In the genomic region with DNA sequence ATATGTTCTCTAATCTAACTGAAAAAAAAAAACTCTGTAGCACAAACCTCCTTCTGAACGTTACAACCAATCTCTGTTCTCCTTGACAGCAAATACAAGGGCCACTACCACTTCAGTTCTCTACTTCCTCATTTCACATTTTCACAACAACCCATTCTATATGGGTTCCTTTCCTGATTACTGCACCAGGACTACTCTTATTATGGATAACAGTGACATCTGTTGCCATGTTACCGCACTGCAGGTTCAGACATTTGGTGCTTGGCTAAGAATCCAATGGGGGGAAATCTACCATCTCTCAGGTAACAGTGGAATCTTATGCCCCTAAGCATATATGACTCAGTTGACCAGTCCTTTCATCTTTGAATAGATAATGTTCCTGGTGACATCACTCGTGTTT, we compare ENCODE assay signal across 11 cellular contexts. TPM values are rescaled to one million over a fixed set of nuclear protein-coding genes. Genes with fewer than 3 reads are reported as not detected.
A peak's percentile ranks its signal among the peaks of the same experiment; 100 is the strongest.
DNase-seq lines count a peak whose midpoint lies in the region; ATAC-seq and TF ChIP-seq lines count a peak whose summit lies in the region.
"Had no signal": no experiment of that assay in that cellular context is flagged by ENCODE, and none has a peak within 500 bp of the region (broad histone marks: within the 10 kb centered on the region; RNA-seq: fewer than 3 reads in every experiment).

No MANE protein-coding gene starts in this region.

- H3K4me1 ChIP-seq in trophoblast cell (ENCODE audit: control insufficient read depth in 1 of 2, insufficient read depth in 2 of 2, low read length in 2 of 2): peaks cover 6 to 7% of the 10 kb centered on the region in 2 experiments

- H3K23ac ChIP-seq in trophoblast cell (ENCODE audit: low read length): no peak overlapping the region

- no peaks in the 10 kb centered on the region for H3K36me3 Mint-ChIP-seq in mesothelial cell of epicardium

- H3K14ac ChIP-seq in trophoblast cell (ENCODE audit: low read length): no peak overlapping the region

- no peak overlapping the region for H2AK5ac ChIP-seq in trophoblast cell (ENCODE audit: low read length)

- no peaks in the 10 kb centered on the region for H3K36me3 ChIP-seq in trophoblast cell (ENCODE audit: control insufficient read depth in 1 of 2, insufficient read depth in 2 of 2, low read length in 2 of 2)

- H3K79me1 ChIP-seq in trophoblast cell (ENCODE audit: low read length): peaks cover 10% of the 10 kb centered on the region

- POLR2A ChIA-PET in HEK293T (lab: Yijun Ruan, JAX): no interaction called here

- H3K18ac ChIP-seq in trophoblast cell (ENCODE audit: low read length): no peak overlapping the region

- H4K8ac ChIP-seq in trophoblast cell (ENCODE audit: low read depth, low read length): no peak overlapping the region

- no peaks in the 10 kb centered on the region for H3K79me2 ChIP-seq in trophoblast cell (ENCODE audit: control insufficient read depth, insufficient read depth, low read length, poor library complexity)

- H2BK12ac ChIP-seq in trophoblast cell (ENCODE audit: low read length): no peak overlapping the region

- no CpG with 5 or more reads among the region's 3 CpGs for WGBS in trophoblast cell (ENCODE audit: extremely low coverage, insufficient coverage, insufficient read length)

- H2BK5ac ChIP-seq in trophoblast cell (ENCODE audit: low read depth, low read length, poor library complexity): no peak overlapping the region

- H2AFZ ChIP-seq in trophoblast cell (ENCODE audit: insufficient read depth, low read length, poor library complexity): no peak overlapping the region

- peaks cover 5% of the 10 kb centered on the region for H3K9me3 Mint-ChIP-seq in mesothelial cell of epicardium

- no peaks in the 10 kb centered on the region for H3K9me3 ChIP-seq in trophoblast cell (ENCODE audit: insufficient read depth, low read depth, low read length)

- H4K12ac ChIP-seq in trophoblast cell (ENCODE audit: low read depth, low read length): no peak overlapping the region

- CTCF ChIA-PET in HEK293T (lab: Yijun Ruan, JAX): no interaction called here

- no peak for TF ChIP-seq POLR2A in GM18505 (IDR thresholded peaks at IDR 0.05; ENCODE audit: borderline replicate concordance, extremely low read depth, insufficient read depth, insufficient read length)

- H3K4me3 Mint-ChIP-seq in mesothelial cell of epicardium: no peak overlapping the region
- H3K4me3 Mint-ChIP-seq: activated T-cell treated with anti-CD3 and anti-CD28 coated beads, Interleukin-2, amount 50 U/mL, for 4 hours had no signal

- no peak overlapping the region for H4K91ac ChIP-seq in trophoblast cell (ENCODE audit: low read depth, low read length)

- no peak overlapping the region for H3K4ac ChIP-seq in trophoblast cell (ENCODE audit: low read depth, low read length)

- H3K27ac Mint-ChIP-seq in mesothelial cell of epicardium: no peak overlapping the region

- no peaks in the 10 kb centered on the region for H3K27me3 ChIP-seq in trophoblast cell (ENCODE audit: insufficient read depth, low read length)

- no peak overlapping the region for H3K27ac ChIP-seq in trophoblast cell (ENCODE audit: low read depth, low read length)

- no peak overlapping the region for H3K9ac ChIP-seq in trophoblast cell (ENCODE audit: low read length)

- H3K27me3 Mint-ChIP-seq in mesothelial cell of epicardium (ENCODE audit: low read depth): peaks cover 19% of the 10 kb centered on the region

- H2BK120ac ChIP-seq in trophoblast cell (ENCODE audit: insufficient read depth, low read length, poor library complexity): no peak overlapping the region

- H3K4me3 ChIP-seq in cardiac fibroblast (replicated peaks in 1 of 2; ENCODE audit: low read depth in 2 of 2, low read length in 2 of 2) (no peak overlapping the region), trophoblast cell (ENCODE audit: low read depth, low read length) (no peak overlapping the region)

- peak; percentile 41 for TF ChIP-seq CTCF in cardiac fibroblast (IDR thresholded peaks at IDR 0.05; ENCODE audit: low read depth, low read length)
- TF ChIP-seq CTCF in mesothelial cell of epicardium (IDR thresholded peaks at IDR 0.05; ENCODE audit: unreplicated experiment): no peak

- ATAC-seq in GM18505 (IDR thresholded peaks at IDR 0.05; ENCODE audit: unreplicated experiment): no peak
- ATAC-seq: activated T-cell treated with anti-CD3 and anti-CD28 coated beads, Interleukin-2, amount 50 U/mL, for 4 hours had no signal

- peak; percentile 50 for DNase-seq in SIG-M5 treated with dmso at 0.1 percent for 504 hours (lab: John Stamatoyannopoulos, UW; ENCODE audit: unreplicated experiment)
- DNase-seq in SIG-M5 (lab: John Stamatoyannopoulos, UW): no peak
- peak; percentile 46 for DNase-seq in NAMALWA (ENCODE audit: low spot score)
- DNase-seq in cardiac fibroblast (ENCODE audit: low read depth in 2 of 2): peak; percentile 51 to 63
- DNase-seq in trophoblast cell: peak; percentile 81 to 97
- no peak for DNase-seq in mesothelial cell of epicardium (ENCODE audit: low spot score in 2 of 2, unreplicated experiment in 2 of 2)
- no peak for DNase-seq in HEK293T (ENCODE audit: extremely low spot score)
- DNase-seq: activated T-cell treated with anti-CD3 and anti-CD28 coated beads, Interleukin-2, amount 50 U/mL, for 4 hours; hypothalamus; NCI-H446 treated with DMSO at 0.1 percent for 48 hours had no signal

- H3K4me2 ChIP-seq in trophoblast cell (ENCODE audit: low read length): no peak overlapping the region

- no peaks in the 10 kb centered on the region for H3K4me1 Mint-ChIP-seq in mesothelial cell of epicardium

TF ChIP-seq in HEK293T, 16 proteins besides CTCF, POLR2A, EP300 and RAD21:
- TF ChIP-seq FOXK2 (IDR thresholded peaks at IDR 0.05) (no peak), HDGF (IDR thresholded peaks at IDR 0.05; ENCODE audit: borderline replicate concordance) (no peak), TARDBP (IDR thresholded peaks at IDR 0.05) (no peak), FOXM1 (IDR thresholded peaks at IDR 0.05; ENCODE audit: borderline replicate concordance) (no peak), CTBP1 (IDR thresholded peaks at IDR 0.05; ENCODE audit: borderline replicate concordance) (no peak), LEF1 (IDR thresholded peaks at IDR 0.05; ENCODE audit: borderline replicate concordance) (no peak)
TF ChIP-seq in HEK293T: peak in this region for 0.

RNA-seq across cellular contexts. Expression of gene FPR3, which starts 11.6 kb away (rescaled TPM):
- polyA plus RNA-seq in trophoblast cell (2013): 0.03 and 0.04 TPM in 2 replicates
- not detected in 3 replicates for total RNA-seq in mesothelial cell of epicardium
- total RNA-seq: activated T-cell treated with anti-CD3 and anti-CD28 coated beads, Interleukin-2, amount 50 U/mL, for 4 hours had no signal

RNA-seq across cellular contexts. Expression of gene FPR2, which starts 22.4 kb away (rescaled TPM):
- polyA plus RNA-seq in trophoblast cell (2013): not detected in 2 replicates
- not detected in 3 replicates for total RNA-seq in mesothelial cell of epicardium
- total RNA-seq: activated T-cell treated with anti-CD3 and anti-CD28 coated beads, Interleukin-2, amount 50 U/mL, for 4 hours had no signal

RNA-seq across cellular contexts. Expression of gene FPR1, which starts 31.7 kb away (rescaled TPM):
- polyA plus RNA-seq in trophoblast cell (2013): 0.18 and 0.22 TPM in 2 replicates
- total RNA-seq in mesothelial cell of epicardium: not detected in 3 replicates
- total RNA-seq: activated T-cell treated with anti-CD3 and anti-CD28 coated beads, Interleukin-2, amount 50 U/mL, for 4 hours had no signal

RNA-seq across cellular contexts. Expression of gene HAS1, which starts 59.6 kb away (rescaled TPM):
- polyA plus RNA-seq in trophoblast cell (2013): 0.08 and 0.18 TPM in 2 replicates
- 0.32 to 0.58 TPM (median 0.44 TPM) in 3 replicates for total RNA-seq in mesothelial cell of epicardium
- total RNA-seq: activated T-cell treated with anti-CD3 and anti-CD28 coated beads, Interleukin-2, amount 50 U/mL, for 4 hours had no signal

Comparison
In these comparisons a context has a peak if more than half of its experiments do, and no peak if none do; other contexts are left out.
1. DNase-seq: peak in SIG-M5 treated with dmso at 0.1 percent for 504 hours (single experiment), NAMALWA (single experiment), cardiac fibroblast (2 of 2) and trophoblast cell (2 of 2); none in SIG-M5 (single experiment), mesothelial cell of epicardium (0 of 2) and HEK293T (single experiment).